ENCODE assay signal across 13 cellular contexts in the genomic region with DNA sequence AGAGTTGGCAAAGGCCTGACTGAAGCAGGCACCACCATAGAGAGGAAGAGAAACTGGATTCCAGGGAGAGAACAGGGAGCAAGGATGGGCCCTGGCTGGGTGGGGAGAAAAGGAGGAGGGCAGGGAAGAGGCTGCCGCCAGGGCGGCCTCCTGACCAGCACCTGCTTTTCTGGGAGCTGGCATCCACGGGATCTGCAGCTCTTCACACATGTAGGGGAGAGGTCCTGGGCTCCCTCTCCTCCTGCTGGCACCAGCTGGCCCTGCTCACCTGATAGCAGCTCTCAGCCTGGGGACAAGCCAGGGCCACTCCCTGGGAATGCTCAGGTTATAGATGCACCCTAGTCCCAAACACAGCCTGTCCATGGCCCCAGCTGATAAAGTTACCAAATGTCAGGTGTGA. TPM values are rescaled to one million over a fixed set of nuclear protein-coding genes. Genes with fewer than 3 reads are reported as not detected.
DNase-seq lines count a peak whose midpoint lies in the region; TF ChIP-seq lines count a peak whose summit lies in the region.
"Had no signal": no experiment of that assay in that cellular context is flagged by ENCODE, and none has a peak within 500 bp of the region (broad histone marks: within the 10 kb centered on the region; RNA-seq: fewer than 3 reads in every experiment).

No MANE protein-coding gene starts in this region.

- no peak for DNase-seq in Karpas-422
- DNase-seq in coronary artery (ENCODE audit: low spot score): peak; percentile 19
- DNase-seq in mesenteric fat pad (ENCODE audit: low spot score): peak; percentile 60
- DNase-seq in NCI-H146 (lab: John Stamatoyannopoulos, UW): no peak
- no peak for DNase-seq in NCI-H526 treated with DMSO at 0.1 percent for 48 hours (lab: John Stamatoyannopoulos, UW)
- no peak for DNase-seq in breast epithelium (ENCODE audit: low spot score in 2 of 2)
- DNase-seq: CD8-positive, alpha-beta T cell; COR-L47; DMS153; DMS79 treated with DMSO at 0.1 percent for 48 hours; EL; GM23248 had no signal

- no peak overlapping the region for H3K4me2 ChIP-seq in Karpas-422 (ENCODE audit: low read depth, low read length, poor library complexity, severe bottlenecking)
- H3K4me2 ChIP-seq: A549 had no signal

- intact Hi-C loops in breast epithelium (cut with DNase I; ENCODE audit: low total_unique reads): no loop called here

- H3K9ac ChIP-seq in Karpas-422 (ENCODE audit: low read length): no peak overlapping the region
- H3K9ac ChIP-seq: GM23248 had no signal

- no peaks in the 10 kb centered on the region for H4K20me1 ChIP-seq in Karpas-422 (ENCODE audit: insufficient read depth, low read depth, low read length)

- no peak for TF ChIP-seq POLR2A in breast epithelium (IDR thresholded peaks at IDR 0.05)

- TF ChIP-seq CTCF in coronary artery (IDR thresholded peaks at IDR 0.05): no peak
- TF ChIP-seq CTCF in breast epithelium (IDR thresholded peaks at IDR 0.05): no peak

- peak overlapping the region; percentile 37 for H3K27ac ChIP-seq in Karpas-422 (ENCODE audit: low read length)
- no peak overlapping the region for H3K27ac ChIP-seq in coronary artery
- H3K27ac ChIP-seq in breast epithelium: no peak overlapping the region
- H3K27ac ChIP-seq: A549, GM23248 had no signal

- no peaks in the 10 kb centered on the region for H3K27me3 ChIP-seq in Karpas-422 (ENCODE audit: low read length)
- no peaks in the 10 kb centered on the region for H3K27me3 ChIP-seq in breast epithelium

- H3K4me3 ChIP-seq in Karpas-422 (ENCODE audit: low read length): no peak overlapping the region
- no peak overlapping the region for H3K4me3 ChIP-seq in coronary artery
- no peak overlapping the region for H3K4me3 ChIP-seq in breast epithelium
- H3K4me3 ChIP-seq: A549, GM23248 had no signal

- H3K36me3 ChIP-seq in Karpas-422 (ENCODE audit: insufficient read depth, low read length) (peaks cover 33% of the 10 kb centered on the region), breast epithelium (no peaks in the 10 kb centered on the region)

- no peak overlapping the region for H2AFZ ChIP-seq in Karpas-422 (ENCODE audit: low read length)
- H2AFZ ChIP-seq: GM23248 had no signal

- no peaks in the 10 kb centered on the region for H3K9me2 ChIP-seq in Karpas-422 (replicated peaks; ENCODE audit: insufficient read depth, low read length)

- H3K9me3 ChIP-seq in Karpas-422 (ENCODE audit: low read length) (peaks cover 11% of the 10 kb centered on the region; the same call in 1 of the 2 replicates), breast epithelium (peaks cover 0 to 3% of the 10 kb centered on the region in 2 donors)
- H3K9me3 ChIP-seq: A549 had no signal

- H3K4me1 ChIP-seq in Karpas-422 (ENCODE audit: low read length) (no peaks in the 10 kb centered on the region), breast epithelium (no peaks in the 10 kb centered on the region)
- H3K4me1 ChIP-seq: A549 had no signal

- 0 out of 2 replicates have a peak, but pooled peaks cover 3% of the 10 kb centered on the region for H3K79me2 ChIP-seq in Karpas-422 (ENCODE audit: low read length)

RNA-seq across cellular contexts. Expression of a gene that starts 39.9 kb away (rescaled TPM):
- 0.18 and 0.26 TPM in 2 replicates for total RNA-seq in Karpas-422 (2014; rRNA removed; shearing (Covaris generic); ENCODE audit: low replicate concordance)
- total RNA-seq in mesenteric fat pad: not detected
- total RNA-seq in breast epithelium: not detected
- total RNA-seq: CD8-positive, alpha-beta T cell; GM23248 had no signal

RNA-seq across cellular contexts. Expression of a gene that starts 56.1 kb away (rescaled TPM):
- not detected in 2 replicates for total RNA-seq in Karpas-422 (2014; rRNA removed; shearing (Covaris generic); ENCODE audit: low replicate concordance)
- total RNA-seq in mesenteric fat pad: not detected
- total RNA-seq in breast epithelium: not detected
- total RNA-seq: CD8-positive, alpha-beta T cell; GM23248 had no signal

Comparison
In these comparisons a context has a peak if more than half of its experiments do, and no peak if none do; other contexts are left out.
1. DNase-seq: peak in coronary artery (single experiment) and mesenteric fat pad (single experiment); none in Karpas-422 (single experiment), NCI-H146 (single experiment), NCI-H526 treated with DMSO at 0.1 percent for 48 hours (single experiment) and breast epithelium (0 of 2).